17 cellular contexts compared by ENCODE assay signal in the genomic region with DNA sequence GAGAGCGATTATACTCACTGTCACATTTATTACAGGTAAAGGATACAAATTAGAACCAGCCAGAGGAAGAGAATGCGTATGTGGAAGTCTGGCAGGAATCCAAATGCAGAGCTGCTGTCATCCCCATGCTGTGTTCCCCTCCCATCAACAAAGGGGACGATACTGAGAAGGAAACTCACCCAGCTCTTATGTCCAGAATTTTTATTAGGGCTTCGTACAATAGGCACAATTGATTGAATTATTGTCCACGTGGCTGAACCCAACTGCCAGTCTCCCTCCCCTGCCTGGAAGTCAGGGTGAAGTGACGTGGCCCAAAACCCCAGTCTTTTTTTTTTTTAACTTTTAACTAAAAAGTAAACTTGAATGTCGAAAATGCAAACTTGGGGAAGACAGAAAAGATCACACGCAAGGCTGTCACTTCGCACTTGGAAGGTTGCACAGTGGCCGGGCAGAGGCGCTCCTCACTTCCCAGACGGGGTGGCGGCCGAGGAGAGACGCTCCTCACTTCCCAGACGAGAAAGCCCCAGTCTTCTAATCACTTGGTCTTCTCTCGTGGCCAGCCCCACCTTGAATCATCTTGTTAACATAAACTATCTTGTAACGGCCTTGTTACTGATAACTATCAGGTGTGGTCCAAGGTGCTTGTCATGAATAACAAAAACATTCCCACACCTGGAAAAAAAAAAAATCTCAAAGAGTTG. TPM values are rescaled to one million over a fixed set of nuclear protein-coding genes. Genes with fewer than 3 reads are reported as not detected.
DNase-seq lines count a peak whose midpoint lies in the region; ATAC-seq lines count a peak whose summit lies in the region.
"Had no signal": no experiment of that assay in that cellular context is flagged by ENCODE, and none has a peak within 500 bp of the region (broad histone marks: within the 10 kb centered on the region; RNA-seq: fewer than 3 reads in every experiment).

No MANE protein-coding gene starts in this region.

- H3K27me3 ChIP-seq in HAP-1 (ENCODE audit: low read depth) = no peaks in the 10 kb centered on the region
- H3K27me3 ChIP-seq: BLaER1 had no signal

- peak; percentile 58 for ATAC-seq in left colon
- no peak for ATAC-seq in GM19397 (IDR thresholded peaks at IDR 0.05; ENCODE audit: unreplicated experiment)
- ATAC-seq: lower lobe of right lung had no signal

- H3K9me3 ChIP-seq in HAP-1 = no peaks in the 10 kb centered on the region
- H3K9me3 ChIP-seq: lower lobe of right lung had no signal

- DNase-seq in NCI-H2029 (lab: John Stamatoyannopoulos, UW) = peak; percentile 23
- DNase-seq in NCI-H2029 treated with DMSO at 0.1 percent for 48 hours (lab: John Stamatoyannopoulos, UW) = no peak
- peak; percentile 82 for DNase-seq in NCI-H2227 treated with DMSO at 0.1 percent for 48 hours (lab: John Stamatoyannopoulos, UW)
- peak in 1 of 2 donors; percentile 35 for DNase-seq in left colon
- peak; percentile 59 for DNase-seq in retina
- DNase-seq in HAP-1 (ENCODE audit: low spot score in 2 of 2) = no peak
- no peak for DNase-seq in ecto neural progenitor cell (ENCODE audit: low spot score)
- DNase-seq: activated CD4-positive, alpha-beta T cell treated with anti-CD3 and anti-CD28 coated beads for 4 hours; activated naive CD8-positive, alpha-beta T cell treated with anti-CD3 and anti-CD28 coated beads for 36 hours; immature natural killer cell; lower lobe of right lung; NCI-H1694 treated with DMSO at 0.1 percent for 48 hours; stimulated activated CD4-positive, alpha-beta T cell treated with anti-CD3 and anti-CD28 coated beads, Interleukin-4, amount 100 ng/mL, for 24 hours; stomach had no signal

- H3K36me3 ChIP-seq in HAP-1 (replicated peaks) = no peaks in the 10 kb centered on the region
- H3K36me3 ChIP-seq: BLaER1, lower lobe of right lung, stomach had no signal

- no peak overlapping the region for H3K4me3 ChIP-seq in HAP-1
- H3K4me3 ChIP-seq: BLaER1, lower lobe of right lung, stomach had no signal

- intact Hi-C loops in left colon (cut with DNase I, micrococcal nuclease) = loop anchor here in 1 of 2 donors (10.0 kb wide), 1 partner anchor 424 kb away; no protein-coding TSS in a partner anchor

- no peaks in the 10 kb centered on the region; the same call in 1 of the 2 replicates for H3K4me1 ChIP-seq in HAP-1
- H3K4me1 ChIP-seq: BLaER1, lower lobe of right lung, parathyroid adenoma had no signal

- in situ Hi-C loops in HAP-1 (cut with MboI; ENCODE audit: low sequenced_read_pairs) = loop anchor here (10.0 kb wide), 1 partner anchor 794 kb away; no protein-coding TSS in a partner anchor

RNA-seq across cellular contexts. Expression of a gene that starts 40.0 kb away (rescaled TPM):
- total RNA-seq in left colon = 10 to 100 TPM; 52.6 to 54.6 TPM

Comparison
In these comparisons a context has a peak if more than half of its experiments do, and no peak if none do; other contexts are left out.
1. DNase-seq: peak in NCI-H2029 (single experiment), NCI-H2227 treated with DMSO at 0.1 percent for 48 hours (single experiment) and retina (single experiment); none in NCI-H2029 treated with DMSO at 0.1 percent for 48 hours (single experiment), HAP-1 (0 of 2) and ecto neural progenitor cell (single experiment).